In genomic region chr2:200509608-200510433, GRCh38 we compare ENCODE assay signal across 1 cellular context.
A peak's percentile ranks its signal among the peaks of the same experiment; 100 is the strongest.
TF ChIP-seq lines count a peak whose summit lies in the region.

KCTD18 (minus strand) TSS chr2:200510068; CDS start chr2:200507016, 3,052 bp downstream.

TF ChIP-seq in K562, 482 proteins besides CTCF, POLR2A, EP300 and RAD21 (continued from another document and continues in another):
- no peak for TF ChIP-seq RERE (CRISPR knock-in tag; IDR thresholded peaks at IDR 0.05; ENCODE audit: borderline replicate concordance)
- TF ChIP-seq XRCC5 (IDR thresholded peaks at IDR 0.05; ENCODE audit: low read depth, low read length), result no peak
- TF ChIP-seq RBBP5 (IDR thresholded peaks at IDR 0.05; ENCODE audit: borderline replicate concordance, insufficient read depth, low read length, poor library complexity, severe bottlenecking), result peak; percentile 54
- no peak for TF ChIP-seq KDM2B (CRISPR knock-in tag; IDR thresholded peaks at IDR 0.05)
- no peak for TF ChIP-seq ZFP1 (CRISPR knock-in tag; IDR thresholded peaks at IDR 0.05)
- no peak; the same call in 1 of the 2 replicates for TF ChIP-seq STAG1 (CRISPR knock-in tag; IDR thresholded peaks at IDR 0.05; ENCODE audit: borderline replicate concordance)
- TF ChIP-seq ZNF280A (IDR thresholded peaks at IDR 0.05; ENCODE audit: low read depth, partially characterized antibody), result no peak
- peak; percentile 78 for TF ChIP-seq ETS1 (conservative IDR thresholded peaks at IDR 0.05; ENCODE audit: control insufficient read depth, low read depth, low read length)
- TF ChIP-seq MTA3 (IDR thresholded peaks at IDR 0.05; ENCODE audit: borderline replicate concordance), result peak; percentile 91
- TF ChIP-seq HMGN3 (IDR thresholded peaks at IDR 0.05; ENCODE audit: borderline replicate concordance, extremely low read depth, insufficient read length, low read depth, low read length), result peak; percentile 71
- TF ChIP-seq STAT6 (CRISPR knock-in tag; IDR thresholded peaks at IDR 0.05), result no peak
- TF ChIP-seq TCF3 (CRISPR knock-in tag; IDR thresholded peaks at IDR 0.05), result no peak
- peak; percentile 70; the same call in 1 of the 2 replicates for TF ChIP-seq CREB3L1 (IDR thresholded peaks at IDR 0.05; ENCODE audit: borderline replicate concordance, low read depth)
- no peak for TF ChIP-seq ZNF3 (CRISPR knock-in tag; IDR thresholded peaks at IDR 0.05)
- no peak for TF ChIP-seq ZMIZ1 (IDR thresholded peaks at IDR 0.05; ENCODE audit: low read depth in 2 of 2, low read length in 2 of 2)
- TF ChIP-seq FOS (IDR thresholded peaks at IDR 0.05; ENCODE audit: extremely low read depth, insufficient read length), result no peak
- TF ChIP-seq ZBTB1 (CRISPR knock-in tag; IDR thresholded peaks at IDR 0.05; ENCODE audit: borderline replicate concordance, low read depth), result no peak
- TF ChIP-seq SUPT5H (IDR thresholded peaks at IDR 0.05), result no peak; the same call in 1 of the 2 replicates
- TF ChIP-seq BCOR (IDR thresholded peaks at IDR 0.05), result no peak
- no peak for TF ChIP-seq SRSF1 (IDR thresholded peaks at IDR 0.05; ENCODE audit: low read depth, low read length)
- no peak for TF ChIP-seq SMAD2 (IDR thresholded peaks at IDR 0.05; ENCODE audit: low read depth, low read length)
- TF ChIP-seq ARID3A (IDR thresholded peaks at IDR 0.05; ENCODE audit: borderline replicate concordance, low read depth, low read length), result no peak
- TF ChIP-seq HNRNPLL (IDR thresholded peaks at IDR 0.05; ENCODE audit: low read depth, low read length, poor library complexity, severe bottlenecking), result no peak
- no peak for TF ChIP-seq ZNF740 (CRISPR knock-in tag; IDR thresholded peaks at IDR 0.05)
- TF ChIP-seq ZNF740 (tag; IDR thresholded peaks at IDR 0.05), result no peak
- TF ChIP-seq ETV5 (CRISPR knock-in tag; IDR thresholded peaks at IDR 0.05; ENCODE audit: low read depth), result peak; percentile 68
- TF ChIP-seq ZNF57 (CRISPR knock-in tag; IDR thresholded peaks at IDR 0.05), result no peak
- TF ChIP-seq ZNF512 (tag; IDR thresholded peaks at IDR 0.05), result no peak
- TF ChIP-seq MBD2 (IDR thresholded peaks at IDR 0.05; ENCODE audit: borderline replicate concordance, low read depth), result no peak; the same call in 1 of the 2 replicates
- no peak for TF ChIP-seq CREB5 (CRISPR knock-in tag; IDR thresholded peaks at IDR 0.05)
- TF ChIP-seq ZKSCAN3 (CRISPR knock-in tag; IDR thresholded peaks at IDR 0.05), result no peak
- TF ChIP-seq MAFG (tag; conservative IDR thresholded peaks at IDR 0.05), result no peak
- peak; percentile 74 for TF ChIP-seq CHD1 (IDR thresholded peaks at IDR 0.05; ENCODE audit: low read length)
- no peak for TF ChIP-seq ZNF282 (CRISPR knock-in tag; IDR thresholded peaks at IDR 0.05)
